Comparison of ENCODE assay signal across 8 cellular contexts in the genomic region with DNA sequence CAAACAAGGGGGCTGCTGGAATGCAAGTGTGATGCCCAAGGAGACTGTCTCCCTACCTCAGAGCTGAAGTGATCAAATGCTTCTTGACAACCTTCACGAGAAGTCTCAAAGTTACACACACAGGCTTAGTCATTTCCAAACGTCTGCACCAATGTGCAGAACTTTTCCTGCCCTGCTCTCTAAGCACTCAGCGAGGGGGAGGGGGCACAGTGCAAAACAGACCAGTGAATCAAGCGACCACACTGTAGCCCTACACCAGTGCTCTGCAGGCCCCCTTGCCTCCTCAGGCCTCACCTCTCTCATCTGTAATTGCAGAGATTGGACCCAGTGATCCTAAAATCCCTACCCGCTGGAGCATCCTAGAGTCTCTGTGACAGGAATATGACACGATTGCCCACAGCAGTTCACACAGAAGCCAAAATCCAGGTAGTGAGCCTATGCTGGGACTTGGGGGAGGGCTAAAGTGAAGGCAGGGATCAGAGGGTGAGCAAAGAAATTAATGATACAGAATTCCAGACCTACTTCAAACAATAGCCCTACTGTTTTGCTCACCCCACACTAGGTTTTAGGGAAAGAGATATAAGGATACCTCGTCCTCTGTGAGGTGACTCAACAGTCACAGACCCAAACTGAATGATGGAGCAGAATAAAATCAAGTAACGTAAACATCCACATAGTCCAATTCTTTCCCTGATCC. TPM values are rescaled to one million over a fixed set of nuclear protein-coding genes. Genes with fewer than 3 reads are reported as not detected.
A peak's percentile ranks its signal among the peaks of the same experiment; 100 is the strongest.
DNase-seq lines count a peak whose midpoint lies in the region; ATAC-seq and TF ChIP-seq lines count a peak whose summit lies in the region.

No MANE protein-coding gene starts in this region.

- H3K18ac ChIP-seq in mesendoderm (ENCODE audit: low read length) = no peak overlapping the region

- DNase-seq in activated CD4-positive, alpha-beta T cell treated with anti-CD3 and anti-CD28 coated beads for 36 hours = peak; percentile 86
- DNase-seq in activated CD4-positive, alpha-beta T cell treated with anti-CD3 and anti-CD28 coated beads for 1 hour = no peak
- DNase-seq in activated T-cell treated with anti-CD3 and anti-CD28 coated beads, Interleukin-2, amount 50 U/mL, for 4 hours = peak; percentile 47
- DNase-seq in immature natural killer cell (no peak), thyroid gland (peak; percentile 31 to 38), DMS79 treated with DMSO at 0.1 percent for 48 hours (lab: John Stamatoyannopoulos, UW) (no peak), mesendoderm (no peak), HuH-7.5 (ENCODE audit: low spot score) (no peak)

- no peak overlapping the region for H3K9ac ChIP-seq in mesendoderm (ENCODE audit: low read length)

- no peaks in the 10 kb centered on the region for H3K9me3 ChIP-seq in thyroid gland

- CTCF ChIA-PET in activated CD4-positive, alpha-beta T cell treated with anti-CD3 and anti-CD28 coated beads for 36 hours (lab: Charles Lee) = interaction anchor here (1.0 kb wide), 1 partner anchor 57 kb away, joined by 4 read pairs; a partner anchor contains a TSS

- no peak overlapping the region for H2BK15ac ChIP-seq in mesendoderm (replicated peaks; ENCODE audit: low read depth)

- peaks cover 2% of the 10 kb centered on the region for H3K9me3 Mint-ChIP-seq in activated CD4-positive, alpha-beta T cell treated with anti-CD3 and anti-CD28 coated beads for 36 hours (ENCODE audit: low read depth)
- H3K9me3 Mint-ChIP-seq in activated T-cell treated with anti-CD3 and anti-CD28 coated beads, Interleukin-2, amount 50 U/mL, for 4 hours = no peaks in the 10 kb centered on the region
- no peaks in the 10 kb centered on the region for H3K9me3 Mint-ChIP-seq in immature natural killer cell

- H3K36me3 ChIP-seq in thyroid gland (no peaks in the 10 kb centered on the region), mesendoderm (ENCODE audit: control insufficient read depth, insufficient read depth, low read length) (no peaks in the 10 kb centered on the region)

- no peak overlapping the region for H3K4ac ChIP-seq in mesendoderm (ENCODE audit: low read depth, low read length)

- peak overlapping the region; percentile 74 for H3K4me3 Mint-ChIP-seq in activated CD4-positive, alpha-beta T cell treated with anti-CD3 and anti-CD28 coated beads for 36 hours
- peak overlapping the region; percentile 83 for H3K4me3 Mint-ChIP-seq in activated T-cell treated with anti-CD3 and anti-CD28 coated beads, Interleukin-2, amount 50 U/mL, for 4 hours
- peak overlapping the region in 1 of 5 donors; percentile 62 for H3K4me3 Mint-ChIP-seq in immature natural killer cell

- no peak overlapping the region for H3K56ac ChIP-seq in mesendoderm (ENCODE audit: low read length)

- 53 to 62% methylated on average over 8 of the region's 8 CpGs for WGBS in thyroid gland, 2 donors
- WGBS in mesendoderm (ENCODE audit: extremely low coverage, insufficient coverage, low lambda C conversion rate) = no CpG with 5 or more reads among the region's 8 CpGs

- H3K4me1 ChIP-seq in thyroid gland (peaks cover 22 to 29% of the 10 kb centered on the region in 2 donors), mesendoderm (ENCODE audit: control insufficient read depth, low read depth, low read length) (peaks cover 1% of the 10 kb centered on the region)

- H3K36me3 Mint-ChIP-seq in activated CD4-positive, alpha-beta T cell treated with anti-CD3 and anti-CD28 coated beads for 36 hours (ENCODE audit: low read depth) = peaks cover 14% of the 10 kb centered on the region
- H3K36me3 Mint-ChIP-seq in activated T-cell treated with anti-CD3 and anti-CD28 coated beads, Interleukin-2, amount 50 U/mL, for 4 hours (ENCODE audit: insufficient read depth) = peaks cover 8% of the 10 kb centered on the region
- H3K36me3 Mint-ChIP-seq in immature natural killer cell = peaks cover 0 to 3% (median 0%) of the 10 kb centered on the region in 3 donors

- H3K4me3 ChIP-seq in thyroid gland (replicated peaks in 1 of 3) (no peak overlapping the region), mesendoderm (ENCODE audit: low read length) (no peak overlapping the region)

- H3K79me1 ChIP-seq in mesendoderm (ENCODE audit: low read length) = no peaks in the 10 kb centered on the region

- no peaks in the 10 kb centered on the region for H3K27me3 Mint-ChIP-seq in activated CD4-positive, alpha-beta T cell treated with anti-CD3 and anti-CD28 coated beads for 36 hours
- no peaks in the 10 kb centered on the region for H3K27me3 Mint-ChIP-seq in activated T-cell treated with anti-CD3 and anti-CD28 coated beads, Interleukin-2, amount 50 U/mL, for 4 hours (ENCODE audit: low read depth)
- H3K27me3 Mint-ChIP-seq in immature natural killer cell (ENCODE audit: low read depth in 3 of 3) = peaks cover 2 to 8% (median 4%) of the 10 kb centered on the region in 3 donors

- no peak overlapping the region for H2BK120ac ChIP-seq in mesendoderm (ENCODE audit: low read depth, low read length)

- no peak overlapping the region for H2AK5ac ChIP-seq in mesendoderm (ENCODE audit: low read length)

- no peaks in the 10 kb centered on the region for H3K79me2 ChIP-seq in mesendoderm (ENCODE audit: control insufficient read depth, insufficient read depth, low read length)

- no peaks in the 10 kb centered on the region for H3K27me3 ChIP-seq in thyroid gland
- no peaks in the 10 kb centered on the region for H3K27me3 ChIP-seq in mesendoderm (ENCODE audit: insufficient read depth, low read length, poor library complexity)

- peak overlapping the region in 2 of 3 donors; percentile 3 to 47 for H3K27ac ChIP-seq in thyroid gland
- no peak overlapping the region for H3K27ac ChIP-seq in mesendoderm (ENCODE audit: low read depth, low read length)

- ATAC-seq in activated CD4-positive, alpha-beta T cell treated with anti-CD3 and anti-CD28 coated beads for 36 hours = peak; percentile 88
- ATAC-seq in activated T-cell treated with anti-CD3 and anti-CD28 coated beads, Interleukin-2, amount 50 U/mL, for 4 hours = peak; percentile 89 to 90

- POLR2A ChIA-PET in activated CD4-positive, alpha-beta T cell treated with anti-CD3 and anti-CD28 coated beads for 36 hours (lab: Charles Lee) = interaction anchor here (0.6 to 0.7 kb wide), 2 partner anchors 26 to 47 kb away, joined by 3 to 10 read pairs; no protein-coding TSS in a partner anchor

- H2BK5ac ChIP-seq in mesendoderm (ENCODE audit: low read length) = no peak overlapping the region

- H4K8ac ChIP-seq in mesendoderm (ENCODE audit: low read depth, low read length) = no peak overlapping the region

- no peak overlapping the region for H3K23ac ChIP-seq in mesendoderm (ENCODE audit: low read length)

- intact Hi-C loops in activated CD4-positive, alpha-beta T cell treated with anti-CD3 and anti-CD28 coated beads for 36 hours (cut with DNase I, micrococcal nuclease) = loop anchor here in 1 of 2 experiments (1.0 kb wide), 1 partner anchor 7 kb away; no protein-coding TSS in a partner anchor
- intact Hi-C loops in thyroid gland (cut with DNase I) = no loop called here

- no peak for TF ChIP-seq POLR2A in thyroid gland (IDR thresholded peaks at IDR 0.05)

- peak overlapping the region; percentile 83 for H3K27ac Mint-ChIP-seq in activated CD4-positive, alpha-beta T cell treated with anti-CD3 and anti-CD28 coated beads for 36 hours
- H3K27ac Mint-ChIP-seq in immature natural killer cell = peak overlapping the region in 4 of 6 donors; percentile 18 to 55 (median 34)

- no peak overlapping the region for H3K4me2 ChIP-seq in mesendoderm (ENCODE audit: low read length)

- H3K4me1 Mint-ChIP-seq in activated CD4-positive, alpha-beta T cell treated with anti-CD3 and anti-CD28 coated beads for 36 hours = peaks cover 68% of the 10 kb centered on the region
- H3K4me1 Mint-ChIP-seq in activated T-cell treated with anti-CD3 and anti-CD28 coated beads, Interleukin-2, amount 50 U/mL, for 4 hours (ENCODE audit: low read depth) = peaks cover 73% of the 10 kb centered on the region
- peaks cover 55 to 61% of the 10 kb centered on the region in 2 donors for H3K4me1 Mint-ChIP-seq in immature natural killer cell

- H4K5ac ChIP-seq in mesendoderm (ENCODE audit: low read length) = no peak overlapping the region

- no peak for TF ChIP-seq CTCF in thyroid gland (IDR thresholded peaks at IDR 0.05)

RNA-seq across cellular contexts. Expression of a gene that starts 56.4 kb away (rescaled TPM):
- total RNA-seq in activated CD4-positive, alpha-beta T cell treated with anti-CD3 and anti-CD28 coated beads for 36 hours = 10 to 100 TPM; 19.8 to 22.8 TPM
- total RNA-seq in activated T-cell treated with anti-CD3 and anti-CD28 coated beads, Interleukin-2, amount 50 U/mL, for 4 hours = 10 to 100 TPM; 39.5 to 63.8 (median 45.1) TPM
- 10 to 100 TPM in 1 of 3 donors, 1 to 10 TPM in 2; 6.9 to 14.7 (median 8.0) TPM for polyA plus RNA-seq in immature natural killer cell
- 10 to 100 TPM; 62.1 to 88.1 (median 83.0) TPM for total RNA-seq in thyroid gland
- 3.7 TPM for polyA plus RNA-seq in mesendoderm (2013, experiment 1 of 2)
- polyA plus RNA-seq in mesendoderm (2013, experiment 2 of 2) = 3.7 TPM

Comparison
In these comparisons a context has a peak if more than half of its experiments do, and no peak if none do; other contexts are left out.
1. DNase-seq: peak in activated CD4-positive, alpha-beta T cell treated with anti-CD3 and anti-CD28 coated beads for 36 hours (single experiment), activated T-cell treated with anti-CD3 and anti-CD28 coated beads, Interleukin-2, amount 50 U/mL, for 4 hours (single experiment) and thyroid gland (2 of 2); none in activated CD4-positive, alpha-beta T cell treated with anti-CD3 and anti-CD28 coated beads for 1 hour (single experiment), immature natural killer cell (0 of 3), DMS79 treated with DMSO at 0.1 percent for 48 hours (single experiment), mesendoderm (single experiment) and HuH-7.5 (single experiment).